In the genomic region with DNA sequence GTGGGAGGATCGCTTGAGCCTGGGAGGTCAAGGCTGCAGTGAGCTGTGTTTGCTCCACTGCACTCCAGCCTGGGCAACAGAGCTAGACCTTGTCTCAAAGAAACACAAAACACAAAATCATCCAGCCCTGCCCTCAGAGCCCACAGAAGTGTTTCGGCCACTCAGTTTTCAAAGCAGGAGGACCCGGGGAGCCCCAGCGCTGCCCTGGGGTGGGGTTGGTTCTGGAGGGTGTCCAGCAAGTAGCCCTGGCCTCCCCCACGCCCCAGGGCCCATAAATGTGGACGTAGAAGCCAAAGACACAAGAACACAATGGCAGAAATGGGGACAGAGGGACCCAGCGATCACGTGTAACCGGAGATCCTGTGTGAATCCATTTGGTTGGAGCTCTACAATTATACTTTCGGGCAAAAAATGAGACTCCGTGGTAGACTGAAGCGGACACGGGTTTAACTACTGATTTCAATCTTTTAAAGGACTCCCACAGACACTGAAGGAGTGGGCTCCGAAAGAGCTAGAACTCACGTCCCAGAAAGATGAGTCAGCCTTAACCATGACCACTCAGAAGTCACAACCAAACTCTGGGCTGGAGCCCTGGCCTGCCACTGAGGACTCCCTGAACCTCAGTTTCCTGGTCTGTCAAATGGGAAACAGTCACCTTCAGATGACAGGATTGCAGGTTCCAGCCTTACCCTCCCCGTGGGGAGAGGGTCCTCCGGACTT, we compare ENCODE assay signal across 10 cellular contexts. TPM values are rescaled to one million over a fixed set of nuclear protein-coding genes. Genes with fewer than 3 reads are reported as not detected.
A peak's percentile ranks its signal among the peaks of the same experiment; 100 is the strongest.
DNase-seq lines count a peak whose midpoint lies in the region; ATAC-seq, FAIRE-seq and TF ChIP-seq lines count a peak whose summit lies in the region.
"Had no signal": no experiment of that assay in that cellular context is flagged by ENCODE, and none has a peak within 500 bp of the region (broad histone marks: within the 10 kb centered on the region; RNA-seq: fewer than 3 reads in every experiment).

No MANE protein-coding gene starts in this region.

- no peaks in the 10 kb centered on the region for H3K79me2 ChIP-seq in astrocyte (ENCODE audit: insufficient read depth, low read length)

- H3K4me2 ChIP-seq in astrocyte (ENCODE audit: low read length), result peak overlapping the region; percentile 78

- peak overlapping the region; percentile 68 for H2AFZ ChIP-seq in astrocyte (ENCODE audit: low read depth, low read length)

- H3K4me3 ChIP-seq in astrocyte (ENCODE audit: insufficient read depth, low read depth, low read length), result peak overlapping the region; percentile 2
- no peak overlapping the region for H3K4me3 ChIP-seq in gastrocnemius medialis
- H3K4me3 ChIP-seq: gastroesophageal sphincter had no signal

- peak overlapping the region; percentile 62 for H3K9ac ChIP-seq in astrocyte (ENCODE audit: low read length)

- H3K27ac ChIP-seq in astrocyte (ENCODE audit: low read depth, low read length), result peak overlapping the region; percentile 72
- H3K27ac ChIP-seq in gastrocnemius medialis, result no peak overlapping the region
- H3K27ac ChIP-seq: gastroesophageal sphincter had no signal

- peak; percentile 5 for FAIRE-seq in astrocyte (lab: Jason Lieb, UNC)
- FAIRE-seq: H54 had no signal

- H3K36me3 ChIP-seq in astrocyte (ENCODE audit: insufficient read depth, low read length) (no peaks in the 10 kb centered on the region), gastrocnemius medialis (no peaks in the 10 kb centered on the region)
- H3K36me3 ChIP-seq: gastroesophageal sphincter had no signal

- no peaks in the 10 kb centered on the region for H4K20me1 ChIP-seq in astrocyte (ENCODE audit: insufficient read depth, low read length)

- peaks cover 2% of the 10 kb centered on the region for H3K4me1 Mint-ChIP-seq in astrocyte (ENCODE audit: low read depth, unreplicated experiment)
- peaks cover 46 to 56% of the 10 kb centered on the region in 2 donors for H3K4me1 Mint-ChIP-seq in natural killer cell treated with Interleukin-12 subunit alpha and Interleukin-12 subunit beta and Interleukin-15 and Interleukin-18, amount 100 ng/mL, for 72 hours (ENCODE audit: low read depth in 2 of 2)

- H3K4me1 ChIP-seq in astrocyte (ENCODE audit: insufficient read depth, low read length), result peaks cover 10% of the 10 kb centered on the region
- H3K4me1 ChIP-seq in gastrocnemius medialis, result no peaks in the 10 kb centered on the region
- H3K4me1 ChIP-seq: gastroesophageal sphincter had no signal

- in situ Hi-C loops in gastrocnemius medialis (cut with MboI; ENCODE audit: low sequenced_read_pairs in 4 of 4), result no loop called here
- in situ Hi-C loops in GM13977 (cut with MboI; ENCODE audit: low pct_unique_long_range_greater_than_20kb, low sequenced_read_pairs, unreplicated experiment), result no loop called here

- peak; percentile 77 for DNase-seq in ELR (ENCODE audit: low read depth)
- peak; percentile 86 for DNase-seq in M059J (ENCODE audit: low read depth)
- peak; percentile 83 for DNase-seq in astrocyte (ENCODE audit: low read depth)
- peak; percentile 59 for DNase-seq in natural killer cell treated with Interleukin-12 subunit alpha and Interleukin-12 subunit beta and Interleukin-15 and Interleukin-18, amount 100 ng/mL, for 72 hours (ENCODE audit: low spot score)
- DNase-seq in putamen (ENCODE audit: low spot score), result no peak
- no peak for DNase-seq in gastrocnemius medialis
- no peak for DNase-seq in SIG-M5 (lab: John Stamatoyannopoulos, UW)
- DNase-seq in GM13977 (ENCODE audit: low spot score), result no peak

- intact Hi-C loops in gastrocnemius medialis (cut with DNase I; ENCODE audit: low total_unique reads), result no loop called here

- TF ChIP-seq CTCF in astrocyte (IDR thresholded peaks at IDR 0.05; ENCODE audit: insufficient read depth, low read depth, low read length), result no peak
- no peak for TF ChIP-seq CTCF in gastrocnemius medialis (IDR thresholded peaks at IDR 0.05 in 4 of 5, conservative IDR thresholded peaks at IDR 0.05 in 1 of 5)
- TF ChIP-seq CTCF in GM13977 (IDR thresholded peaks at IDR 0.05; ENCODE audit: extremely low read depth, insufficient read depth, missing control alignments), result no peak

- no peaks in the 10 kb centered on the region for H3K36me3 Mint-ChIP-seq in astrocyte (ENCODE audit: low read depth, unreplicated experiment)
- no peaks in the 10 kb centered on the region for H3K36me3 Mint-ChIP-seq in natural killer cell treated with Interleukin-12 subunit alpha and Interleukin-12 subunit beta and Interleukin-15 and Interleukin-18, amount 100 ng/mL, for 72 hours

- H3K27me3 ChIP-seq in astrocyte (ENCODE audit: insufficient read depth, low read length) (no peaks in the 10 kb centered on the region), gastrocnemius medialis (peaks cover 6 to 42% (median 23%) of the 10 kb centered on the region in 3 donors)

- peak; percentile 86 to 90 for ATAC-seq in natural killer cell treated with Interleukin-12 subunit alpha and Interleukin-12 subunit beta and Interleukin-15 and Interleukin-18, amount 100 ng/mL, for 72 hours
- ATAC-seq in gastrocnemius medialis, result no peak
- ATAC-seq: gastroesophageal sphincter had no signal

- H3K27ac Mint-ChIP-seq in astrocyte (ENCODE audit: unreplicated experiment), result peak overlapping the region; percentile 50
- H3K27ac Mint-ChIP-seq in natural killer cell treated with Interleukin-12 subunit alpha and Interleukin-12 subunit beta and Interleukin-15 and Interleukin-18, amount 100 ng/mL, for 72 hours, result peak overlapping the region; percentile 68 to 86

- no peak overlapping the region for H3K4me3 Mint-ChIP-seq in astrocyte (ENCODE audit: unreplicated experiment)
- H3K4me3 Mint-ChIP-seq in natural killer cell treated with Interleukin-12 subunit alpha and Interleukin-12 subunit beta and Interleukin-15 and Interleukin-18, amount 100 ng/mL, for 72 hours, result peak overlapping the region; percentile 34

- peaks cover 16% of the 10 kb centered on the region for H3K27me3 Mint-ChIP-seq in astrocyte (ENCODE audit: low read depth, unreplicated experiment)
- no peaks in the 10 kb centered on the region for H3K27me3 Mint-ChIP-seq in natural killer cell treated with Interleukin-12 subunit alpha and Interleukin-12 subunit beta and Interleukin-15 and Interleukin-18, amount 100 ng/mL, for 72 hours

- peaks cover 2% of the 10 kb centered on the region for H3K9me3 Mint-ChIP-seq in astrocyte (ENCODE audit: unreplicated experiment)
- no peaks in the 10 kb centered on the region for H3K9me3 Mint-ChIP-seq in natural killer cell treated with Interleukin-12 subunit alpha and Interleukin-12 subunit beta and Interleukin-15 and Interleukin-18, amount 100 ng/mL, for 72 hours

- H3K9me3 ChIP-seq in astrocyte (ENCODE audit: insufficient read depth, low read depth, low read length), result no peaks in the 10 kb centered on the region
- no peaks in the 10 kb centered on the region for H3K9me3 ChIP-seq in gastrocnemius medialis

- TF ChIP-seq POLR2A in gastrocnemius medialis (IDR thresholded peaks at IDR 0.05), result no peak

RNA-seq across cellular contexts. Expression of gene CYTH4, which starts 9.0 kb away (rescaled TPM):
- 0.25 and 0.27 TPM in 2 replicates for total RNA-seq in M059J (2014; rRNA removed; shearing (Covaris generic))
- total RNA-seq in astrocyte (not detected in 2 replicates), gastrocnemius medialis (1 to 10 TPM in 3 of 4 donors, not detected in 1; 1.7 to 2.2 (median 2.0) TPM)
- total RNA-seq in natural killer cell treated with Interleukin-12 subunit alpha and Interleukin-12 subunit beta and Interleukin-15 and Interleukin-18, amount 100 ng/mL, for 72 hours, result 10 to 100 TPM; 36.0 to 41.1 TPM

RNA-seq across cellular contexts. Expression of gene RAC2, which starts 29.2 kb away (rescaled TPM):
- total RNA-seq in M059J (2014; rRNA removed; shearing (Covaris generic)), result 3.7 and 5.0 TPM in 2 replicates
- total RNA-seq in astrocyte (0.61 and 0.65 TPM in 2 replicates), gastrocnemius medialis (1 to 10 TPM in 3 of 4 donors, not detected in 1; 1.9 to 3.7 (median 3.5) TPM)
- 1,000 to 10,000 TPM in 1 of 2 donors, 100 to 1,000 TPM in 1; 666 to 1,078 TPM for total RNA-seq in natural killer cell treated with Interleukin-12 subunit alpha and Interleukin-12 subunit beta and Interleukin-15 and Interleukin-18, amount 100 ng/mL, for 72 hours

Comparison
In these comparisons a context has a peak if more than half of its experiments do, and no peak if none do; other contexts are left out.
1. DNase-seq: peak in ELR (single experiment), M059J (single experiment), astrocyte (single experiment) and natural killer cell treated with Interleukin-12 subunit alpha and Interleukin-12 subunit beta and Interleukin-15 and Interleukin-18, amount 100 ng/mL, for 72 hours (single experiment); none in putamen (single experiment), gastrocnemius medialis (0 of 2), SIG-M5 (single experiment) and GM13977 (single experiment).
2. ATAC-seq: peak in natural killer cell treated with Interleukin-12 subunit alpha and Interleukin-12 subunit beta and Interleukin-15 and Interleukin-18, amount 100 ng/mL, for 72 hours (2 of 2); none in gastrocnemius medialis (0 of 2).
3. RNA of gene CYTH4, which starts 9.0 kb away (total RNA-seq): 36.0 to 41.1 TPM in natural killer cell treated with Interleukin-12 subunit alpha and Interleukin-12 subunit beta and Interleukin-15 and Interleukin-18, amount 100 ng/mL, for 72 hours; 1.7 to 2.2 TPM in gastrocnemius medialis, 0.25 to 0.27 TPM in M059J and not detected in astrocyte; every median in the first group is over 10 times any median in the second.
4. RNA of gene RAC2, which starts 29.2 kb away (total RNA-seq): 666 to 1,078 TPM in natural killer cell treated with Interleukin-12 subunit alpha and Interleukin-12 subunit beta and Interleukin-15 and Interleukin-18, amount 100 ng/mL, for 72 hours; 3.7 to 5.0 TPM in M059J, 1.9 to 3.7 TPM in gastrocnemius medialis and 0.61 to 0.65 TPM in astrocyte; every median in the first group is over 100 times any median in the second.